8 cellular contexts compared by ENCODE assay signal in genomic region chr2:115075800-115076199, GRCh38.
"Had no signal": no experiment of that assay in that cellular context is flagged by ENCODE, and none has a peak within 500 bp of the region (broad histone marks: within the 10 kb centered on the region; RNA-seq: fewer than 3 reads in every experiment).

No MANE protein-coding gene starts in this region.

- DNase-seq: GM23248, GOT3, H7, HFFc6, KBM-7 had no signal

- H3K36me3 ChIP-seq: HAP-1 had no signal

- H3K9me3 ChIP-seq: HAP-1 had no signal

- H3K27ac ChIP-seq: GM23248, HL-60 had no signal

- H3K4me3 ChIP-seq: GM23248, HAP-1 had no signal

- FAIRE-seq: HepG2 had no signal
